ENCODE assay signal across 7 cellular contexts in the genomic region with DNA sequence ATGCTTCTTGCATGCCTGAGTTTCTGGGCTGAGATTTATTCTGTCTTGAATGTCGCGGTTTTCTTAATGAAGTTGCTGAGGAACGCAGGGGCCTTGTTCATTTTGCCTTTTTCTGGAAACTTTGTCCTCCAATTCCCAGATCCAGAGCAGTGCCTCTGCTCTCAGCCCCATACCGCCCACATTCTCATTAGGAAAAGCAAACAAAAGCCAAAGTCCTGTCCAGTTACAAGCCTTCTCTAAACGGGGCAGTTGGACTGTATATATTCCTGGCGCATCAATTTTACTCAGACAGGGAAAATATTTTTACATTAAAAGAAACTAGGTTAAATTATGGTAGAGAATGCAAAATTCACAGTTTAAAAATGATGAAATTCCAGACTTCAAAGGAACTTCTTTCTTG. TPM values are rescaled to one million over a fixed set of nuclear protein-coding genes. Genes with fewer than 3 reads are reported as not detected.
DNase-seq lines count a peak whose midpoint lies in the region; ATAC-seq and TF ChIP-seq lines count a peak whose summit lies in the region.

No MANE protein-coding gene starts in this region.

- no peak overlapping the region for H3K18ac ChIP-seq in trophoblast cell (ENCODE audit: low read length)

- no peak overlapping the region for H2AFZ ChIP-seq in trophoblast cell (ENCODE audit: insufficient read depth, low read length, poor library complexity)

- no peak overlapping the region for H3K23ac ChIP-seq in trophoblast cell (ENCODE audit: low read length)

- H2BK120ac ChIP-seq in trophoblast cell (ENCODE audit: insufficient read depth, low read length, poor library complexity), result no peak overlapping the region

- no peak overlapping the region for H4K12ac ChIP-seq in trophoblast cell (ENCODE audit: low read depth, low read length)

- no peak overlapping the region for H4K8ac ChIP-seq in trophoblast cell (ENCODE audit: low read depth, low read length)

- H3K9me3 ChIP-seq in esophagus squamous epithelium (no peaks in the 10 kb centered on the region), trophoblast cell (ENCODE audit: insufficient read depth, low read depth, low read length) (no peaks in the 10 kb centered on the region), mucosa of descending colon (no peaks in the 10 kb centered on the region), upper lobe of right lung (no peaks in the 10 kb centered on the region)

- H3K36me3 ChIP-seq in esophagus squamous epithelium (peaks cover 0 to 1% (median 0%) of the 10 kb centered on the region in 3 donors), trophoblast cell (ENCODE audit: control insufficient read depth in 1 of 2, insufficient read depth in 2 of 2, low read length in 2 of 2) (no peaks in the 10 kb centered on the region), mucosa of descending colon (ENCODE audit: low read depth) (no peaks in the 10 kb centered on the region), upper lobe of right lung (no peaks in the 10 kb centered on the region)

- no peak overlapping the region for H2BK5ac ChIP-seq in trophoblast cell (ENCODE audit: low read depth, low read length, poor library complexity)

- H2AK5ac ChIP-seq in trophoblast cell (ENCODE audit: low read length), result no peak overlapping the region

- no peak for DNase-seq in HFF-Myc (ENCODE audit: extremely low read depth, low read depth)
- DNase-seq in esophagus squamous epithelium (lab: John Stamatoyannopoulos, UW), result no peak
- no peak for DNase-seq in trophoblast cell
- DNase-seq in NCI-H2196 (lab: John Stamatoyannopoulos, UW; ENCODE audit: unreplicated experiment), result no peak
- DNase-seq in mucosa of descending colon, result no peak
- DNase-seq in upper lobe of right lung, result no peak

- intact Hi-C loops in esophagus squamous epithelium (cut with DNase I), result no loop called here
- intact Hi-C loops in mucosa of descending colon (cut with DNase I, micrococcal nuclease), result no loop called here
- intact Hi-C loops in upper lobe of right lung (cut with DNase I), result no loop called here

- H3K9ac ChIP-seq in trophoblast cell (ENCODE audit: low read length), result no peak overlapping the region

- peaks cover 12% of the 10 kb centered on the region for H3K79me1 ChIP-seq in trophoblast cell (ENCODE audit: low read length)

- no peak overlapping the region for H4K91ac ChIP-seq in trophoblast cell (ENCODE audit: low read depth, low read length)

- no peak overlapping the region for H3K4ac ChIP-seq in trophoblast cell (ENCODE audit: low read depth, low read length)

- no peak for TF ChIP-seq POLR2A in esophagus squamous epithelium (IDR thresholded peaks at IDR 0.05)

- H2BK12ac ChIP-seq in trophoblast cell (ENCODE audit: low read length), result no peak overlapping the region

- no peak overlapping the region for H3K14ac ChIP-seq in trophoblast cell (ENCODE audit: low read length)

- ATAC-seq in mucosa of descending colon, result no peak
- no peak for ATAC-seq in upper lobe of right lung

- H3K79me2 ChIP-seq in trophoblast cell (ENCODE audit: control insufficient read depth, insufficient read depth, low read length, poor library complexity), result peaks cover 8% of the 10 kb centered on the region

- H3K4me2 ChIP-seq in trophoblast cell (ENCODE audit: low read length), result peak overlapping the region; percentile 99

- H3K27ac ChIP-seq in VCaP (peak overlapping the region; percentile 96), esophagus squamous epithelium (peak overlapping the region; percentile 62 to 86 (median 80)), trophoblast cell (ENCODE audit: low read depth, low read length) (no peak overlapping the region), upper lobe of right lung (no peak overlapping the region)

- H3K4me1 ChIP-seq in esophagus squamous epithelium (peaks cover 4 to 49% (median 17%) of the 10 kb centered on the region in 3 donors), trophoblast cell (ENCODE audit: control insufficient read depth in 1 of 2, insufficient read depth in 2 of 2, low read length in 2 of 2) (peaks cover 0 to 9% of the 10 kb centered on the region in 2 experiments), mucosa of descending colon (ENCODE audit: low read depth) (peaks cover 9% of the 10 kb centered on the region), upper lobe of right lung (peaks cover 24% of the 10 kb centered on the region)

- peak overlapping the region; percentile 87 for H3K4me3 ChIP-seq in HFF-Myc (replicated peaks; ENCODE audit: low read depth, low read length)
- peak overlapping the region in 3 of 4 donors; percentile 64 to 72 (median 65) for H3K4me3 ChIP-seq in esophagus squamous epithelium
- H3K4me3 ChIP-seq in trophoblast cell (ENCODE audit: low read depth, low read length), result no peak overlapping the region
- no peak overlapping the region for H3K4me3 ChIP-seq in mucosa of descending colon
- H3K4me3 ChIP-seq in upper lobe of right lung, result no peak overlapping the region

- WGBS in esophagus squamous epithelium, 2 donors, result 47 to 71% methylated on average over 5 to 6 of the region's 6 CpGs
- WGBS in trophoblast cell (ENCODE audit: extremely low coverage, insufficient coverage, insufficient read length), result no CpG with 5 or more reads among the region's 6 CpGs

- no peak for TF ChIP-seq CTCF in HFF-Myc (IDR thresholded peaks at IDR 0.05; ENCODE audit: low read depth, low read length, missing control alignments)
- TF ChIP-seq CTCF in VCaP (conservative IDR thresholded peaks at IDR 0.05), result no peak
- TF ChIP-seq CTCF in esophagus squamous epithelium (IDR thresholded peaks at IDR 0.05), result no peak
- TF ChIP-seq CTCF in mucosa of descending colon (IDR thresholded peaks at IDR 0.05), result no peak
- TF ChIP-seq CTCF in upper lobe of right lung (IDR thresholded peaks at IDR 0.05), result no peak

- peaks cover 0 to 21% (median 0%) of the 10 kb centered on the region in 4 donors for H3K27me3 ChIP-seq in esophagus squamous epithelium
- no peaks in the 10 kb centered on the region for H3K27me3 ChIP-seq in trophoblast cell (ENCODE audit: insufficient read depth, low read length)
- peaks cover 25% of the 10 kb centered on the region for H3K27me3 ChIP-seq in upper lobe of right lung

RNA-seq across cellular contexts. Expression of gene PSAT1, which starts 1.2 kb away (rescaled TPM):
- total RNA-seq in esophagus squamous epithelium (10 to 100 TPM; 16.2 to 76.1 (median 37.8) TPM), mucosa of descending colon (1 to 10 TPM; 1.2 to 7.2 (median 3.4) TPM), upper lobe of right lung (8.2 TPM)
- 75.3 and 77.9 TPM in 2 replicates for polyA plus RNA-seq in trophoblast cell (2013)

RNA-seq across cellular contexts. Expression of gene CEP78, which starts 59.9 kb away (rescaled TPM):
- total RNA-seq in esophagus squamous epithelium, result 10 to 100 TPM in 2 of 4 donors, 1 to 10 TPM in 2; 8.6 to 14.6 (median 11.2) TPM
- 29.5 and 30.9 TPM in 2 replicates for polyA plus RNA-seq in trophoblast cell (2013)
- 10 to 100 TPM in 2 of 3 donors, 1 to 10 TPM in 1; 5.7 to 15.6 (median 11.2) TPM for total RNA-seq in mucosa of descending colon
- 12.1 TPM for total RNA-seq in upper lobe of right lung

Comparison
In these comparisons a context has a peak if more than half of its experiments do, and no peak if none do; other contexts are left out.
1. H3K4me3 ChIP-seq: peak in HFF-Myc (single experiment) and esophagus squamous epithelium (3 of 4); none in trophoblast cell (single experiment), mucosa of descending colon (single experiment) and upper lobe of right lung (single experiment).
2. H3K27ac ChIP-seq: peak in VCaP (single experiment) and esophagus squamous epithelium (4 of 4); none in trophoblast cell (single experiment) and upper lobe of right lung (single experiment).